In genomic region chr3:152779649-152780048, GRCh38 we compare ENCODE assay signal across 1 cellular context.
TF ChIP-seq lines count a peak whose summit lies in the region.

No MANE protein-coding gene starts in this region.

TF ChIP-seq in neural cell, 6 proteins besides CTCF, POLR2A, EP300 and RAD21 (continued from another document):
- TF ChIP-seq REST (IDR thresholded peaks at IDR 0.05; ENCODE audit: borderline replicate concordance), result no peak
- no peak for TF ChIP-seq SMC3 (conservative IDR thresholded peaks at IDR 0.05; ENCODE audit: poor library complexity)
- no peak for TF ChIP-seq EZH2 (IDR thresholded peaks at IDR 0.05; ENCODE audit: borderline replicate concordance, insufficient read depth, low read length, poor library complexity, severe bottlenecking)
- TF ChIP-seq POLR2AphosphoS5 (IDR thresholded peaks at IDR 0.05), result no peak
- no peak for TF ChIP-seq MXI1 (conservative IDR thresholded peaks at IDR 0.05; ENCODE audit: poor library complexity, severe bottlenecking)
